In the genomic region with DNA sequence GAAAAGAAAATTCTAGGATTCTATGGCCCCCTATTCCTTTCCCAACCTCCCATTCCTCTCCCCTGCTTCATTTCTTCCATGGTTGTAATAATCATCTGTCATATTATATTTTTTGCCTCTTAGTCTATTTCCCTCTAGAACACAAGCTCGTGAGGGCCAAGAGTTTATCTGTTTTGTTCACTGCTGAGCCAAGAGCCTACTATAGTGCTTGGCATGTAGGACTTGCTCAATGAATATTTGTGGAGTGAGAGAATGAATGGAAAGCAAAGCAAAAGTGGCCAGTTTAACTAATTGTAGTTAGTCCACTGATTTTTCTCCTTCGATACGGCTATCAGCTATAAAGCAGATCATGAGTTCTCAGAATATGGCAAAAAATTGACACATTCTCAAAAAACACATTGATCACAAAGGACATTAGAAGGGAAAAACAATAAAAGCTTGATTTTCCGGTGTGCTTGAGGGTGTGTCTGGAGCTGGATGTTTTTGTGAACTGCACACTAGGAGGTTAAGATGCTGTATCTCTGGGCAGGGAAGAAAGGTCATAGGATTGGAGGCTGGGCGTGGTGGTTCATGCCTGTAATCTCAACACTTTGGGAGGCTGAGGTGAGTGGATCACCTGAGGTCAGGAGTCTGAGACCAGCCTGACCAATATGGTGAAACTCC, we compare ENCODE assay signal across 2 cellular contexts.
TF ChIP-seq lines count a peak whose summit lies in the region.

No MANE protein-coding gene starts in this region.

TF ChIP-seq in HCT116, 20 proteins besides CTCF, POLR2A, EP300 and RAD21:
- no peak for TF ChIP-seq YY1 (IDR thresholded peaks at IDR 0.05; ENCODE audit: extremely low read depth, insufficient replicate concordance, low read depth, low read length)
- TF ChIP-seq, protein P1, sequence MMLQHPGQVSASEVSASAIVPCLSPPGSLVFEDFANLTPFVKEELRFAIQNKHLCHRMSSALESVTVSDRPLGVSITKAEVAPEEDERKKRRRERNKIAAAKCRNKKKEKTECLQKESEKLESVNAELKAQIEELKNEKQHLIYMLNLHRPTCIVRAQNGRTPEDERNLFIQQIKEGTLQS (IDR thresholded peaks at IDR 0.05): no peak
- TF ChIP-seq, protein P2, sequence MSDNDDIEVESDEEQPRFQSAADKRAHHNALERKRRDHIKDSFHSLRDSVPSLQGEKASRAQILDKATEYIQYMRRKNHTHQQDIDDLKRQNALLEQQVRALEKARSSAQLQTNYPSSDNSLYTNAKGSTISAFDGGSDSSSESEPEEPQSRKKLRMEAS (IDR thresholded peaks at IDR 0.05): no peak
- TF ChIP-seq, protein P3, sequence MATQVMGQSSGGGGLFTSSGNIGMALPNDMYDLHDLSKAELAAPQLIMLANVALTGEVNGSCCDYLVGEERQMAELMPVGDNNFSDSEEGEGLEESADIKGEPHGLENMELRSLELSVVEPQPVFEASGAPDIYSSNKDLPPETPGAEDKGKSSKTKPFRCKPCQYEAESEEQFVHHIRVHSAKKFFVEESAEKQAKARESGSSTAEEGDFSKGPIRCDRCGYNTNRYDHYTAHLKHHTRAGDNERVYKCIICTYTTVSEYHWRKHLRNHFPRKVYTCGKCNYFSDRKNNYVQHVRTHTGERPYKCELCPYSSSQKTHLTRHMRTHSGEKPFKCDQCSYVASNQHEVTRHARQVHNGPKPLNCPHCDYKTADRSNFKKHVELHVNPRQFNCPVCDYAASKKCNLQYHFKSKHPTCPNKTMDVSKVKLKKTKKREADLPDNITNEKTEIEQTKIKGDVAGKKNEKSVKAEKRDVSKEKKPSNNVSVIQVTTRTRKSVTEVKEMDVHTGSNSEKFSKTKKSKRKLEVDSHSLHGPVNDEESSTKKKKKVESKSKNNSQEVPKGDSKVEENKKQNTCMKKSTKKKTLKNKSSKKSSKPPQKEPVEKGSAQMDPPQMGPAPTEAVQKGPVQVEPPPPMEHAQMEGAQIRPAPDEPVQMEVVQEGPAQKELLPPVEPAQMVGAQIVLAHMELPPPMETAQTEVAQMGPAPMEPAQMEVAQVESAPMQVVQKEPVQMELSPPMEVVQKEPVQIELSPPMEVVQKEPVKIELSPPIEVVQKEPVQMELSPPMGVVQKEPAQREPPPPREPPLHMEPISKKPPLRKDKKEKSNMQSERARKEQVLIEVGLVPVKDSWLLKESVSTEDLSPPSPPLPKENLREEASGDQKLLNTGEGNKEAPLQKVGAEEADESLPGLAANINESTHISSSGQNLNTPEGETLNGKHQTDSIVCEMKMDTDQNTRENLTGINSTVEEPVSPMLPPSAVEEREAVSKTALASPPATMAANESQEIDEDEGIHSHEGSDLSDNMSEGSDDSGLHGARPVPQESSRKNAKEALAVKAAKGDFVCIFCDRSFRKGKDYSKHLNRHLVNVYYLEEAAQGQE (IDR thresholded peaks at IDR 0.05; ENCODE audit: low read depth): no peak
- no peak for TF ChIP-seq POLR2AphosphoS5 (IDR thresholded peaks at IDR 0.05; ENCODE audit: low read depth, low read length)
- no peak for TF ChIP-seq ZNF274 (IDR thresholded peaks at IDR 0.05; ENCODE audit: low read depth, low read length)
- TF ChIP-seq JUND (IDR thresholded peaks at IDR 0.05): no peak
- TF ChIP-seq TCF7L2 (IDR thresholded peaks at IDR 0.05; ENCODE audit: borderline replicate concordance, extremely low read depth, insufficient read depth, insufficient read length): no peak
- TF ChIP-seq CBX3 (IDR thresholded peaks at IDR 0.05; ENCODE audit: low read depth): no peak

TF ChIP-seq in HepG2, 621 proteins besides CTCF, POLR2A, EP300 and RAD21:
- no peak for TF ChIP-seq MEIS2 (CRISPR knock-in tag; IDR thresholded peaks at IDR 0.05)
- TF ChIP-seq SP4 (CRISPR knock-in tag; IDR thresholded peaks at IDR 0.05): 0 out of 2 replicates have a peak, but pooled peaks have one; percentile 30
- TF ChIP-seq PITX1 (CRISPR knock-in tag; IDR thresholded peaks at IDR 0.05): peak; percentile 14; the same call in 1 of the 2 replicates
- TF ChIP-seq RBFOX2 (IDR thresholded peaks at IDR 0.05; ENCODE audit: low read depth, low read length): no peak
- no peak for TF ChIP-seq ZNF761 (CRISPR knock-in tag; conservative IDR thresholded peaks at IDR 0.05)
